In the genomic region with DNA sequence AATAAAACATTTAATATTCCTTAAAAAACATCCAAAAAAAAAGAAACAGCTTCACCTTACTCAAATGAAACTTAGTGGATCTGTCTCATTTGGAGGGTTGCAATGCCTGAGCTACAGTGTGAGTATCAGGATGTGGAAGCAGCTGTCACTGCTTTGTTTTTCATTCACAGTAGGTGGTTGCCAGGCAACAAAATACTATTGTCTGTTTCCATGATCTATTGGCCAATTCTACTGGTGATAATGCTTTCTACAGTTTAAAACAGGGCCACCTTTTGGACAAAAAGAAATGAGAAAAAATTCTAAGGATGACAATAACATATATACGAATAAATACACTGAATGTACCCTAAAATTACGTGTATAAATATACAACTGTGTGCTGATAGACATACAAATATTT, we compare ENCODE assay signal across 10 cellular contexts. TPM values are rescaled to one million over a fixed set of nuclear protein-coding genes. Genes with fewer than 3 reads are reported as not detected.
DNase-seq lines count a peak whose midpoint lies in the region; ATAC-seq lines count a peak whose summit lies in the region.
"Had no signal": no experiment of that assay in that cellular context is flagged by ENCODE, and none has a peak within 500 bp of the region (broad histone marks: within the 10 kb centered on the region; RNA-seq: fewer than 3 reads in every experiment).

No MANE protein-coding gene starts in this region.

- H3K9me3 ChIP-seq in T-helper 17 cell (ENCODE audit: control insufficient read depth, low read length, poor library complexity, severe bottlenecking), result no peaks in the 10 kb centered on the region
- H3K9me3 ChIP-seq: right atrium auricular region had no signal

- H3K36me3 Mint-ChIP-seq in T-helper 17 cell (ENCODE audit: low read depth) (no peaks in the 10 kb centered on the region), T-cell (no peaks in the 10 kb centered on the region)

- H3K9me3 Mint-ChIP-seq in T-cell, result no peaks in the 10 kb centered on the region
- H3K9me3 Mint-ChIP-seq: activated T-helper 1 cell treated with anti-CD3 and anti-CD28 coated beads, Interleukin-12 subunit alpha, Interleukin-12 subunit beta, Interleukin-2, Interleukin-4 antibody, amounts not matched to agents 30 ng/mL and 10 ng/mL and 1 ng/mL, durations not matched to agents 14 hours and 24 hours and 36 hours had no signal

- CTCF ChIA-PET in T-cell (lab: Charles Lee), result no interaction called here

- H3K4me1 Mint-ChIP-seq in T-helper 17 cell (peaks cover 3% of the 10 kb centered on the region), T-cell (peaks cover 9 to 19% (median 16%) of the 10 kb centered on the region in 3 donors)

- peaks cover 40% of the 10 kb centered on the region for H3K27me3 Mint-ChIP-seq in T-helper 17 cell
- peaks cover 32 to 40% of the 10 kb centered on the region in 2 donors for H3K27me3 Mint-ChIP-seq in T-cell

- ATAC-seq in T-helper 17 cell (peak; percentile 46), T-cell (replicated peaks in 1 of 4) (no peak)

- H3K27ac Mint-ChIP-seq in T-helper 17 cell (no peak overlapping the region), T-cell (no peak overlapping the region)
- H3K27ac Mint-ChIP-seq: activated T-helper 1 cell treated with anti-CD3 and anti-CD28 coated beads, Interleukin-12 subunit alpha, Interleukin-12 subunit beta, Interleukin-2, Interleukin-4 antibody, amounts not matched to agents 30 ng/mL and 10 ng/mL and 1 ng/mL, durations not matched to agents 14 hours and 24 hours and 36 hours had no signal

- peak; percentile 94 for DNase-seq in DMS53 (lab: John Stamatoyannopoulos, UW)
- peak; percentile 49 for DNase-seq in NCI-H1092 (lab: John Stamatoyannopoulos, UW)
- no peak for DNase-seq in T-helper 17 cell
- DNase-seq in left kidney (ENCODE audit: low read depth, low spot score), result peak; percentile 61
- no peak for DNase-seq in stimulated activated CD4-positive, alpha-beta T cell treated with anti-CD3 and anti-CD28 coated beads, Interleukin-4, amount 100 ng/mL, for 1 hour
- no peak for DNase-seq in T-cell
- no peak for DNase-seq in A172 (ENCODE audit: low spot score)
- DNase-seq in SHP77 treated with DMSO at 0.1 percent for 48 hours (lab: John Stamatoyannopoulos, UW), result no peak

- POLR2A ChIA-PET in T-cell (lab: Charles Lee), result no interaction called here

- H3K4me3 Mint-ChIP-seq in T-helper 17 cell, result no peak overlapping the region
- H3K4me3 Mint-ChIP-seq in T-cell, result no peak overlapping the region
- H3K4me3 Mint-ChIP-seq: activated T-helper 1 cell treated with anti-CD3 and anti-CD28 coated beads, Interleukin-12 subunit alpha, Interleukin-12 subunit beta, Interleukin-2, Interleukin-4 antibody, amounts not matched to agents 30 ng/mL and 10 ng/mL and 1 ng/mL, durations not matched to agents 14 hours and 24 hours and 36 hours had no signal

RNA-seq across cellular contexts. Expression of a gene that starts 3.0 kb away (rescaled TPM):
- not detected for total RNA-seq in T-helper 17 cell
- total RNA-seq in T-cell, result under 1 TPM in 1 of 5 donors, not detected in 4; 0.10 TPM
- 1.0 TPM in 1 of 2 replicates, not detected in the other for total RNA-seq in A172 (2014; rRNA removed; shearing (Covaris generic))

Comparison
In these comparisons a context has a peak if more than half of its experiments do, and no peak if none do; other contexts are left out.
1. DNase-seq: peak in DMS53 (single experiment), NCI-H1092 (single experiment) and left kidney (single experiment); none in T-helper 17 cell (0 of 3), stimulated activated CD4-positive, alpha-beta T cell treated with anti-CD3 and anti-CD28 coated beads, Interleukin-4, amount 100 ng/mL, for 1 hour (single experiment), T-cell (0 of 34), A172 (single experiment) and SHP77 treated with DMSO at 0.1 percent for 48 hours (single experiment).